In genomic region chr14:32075636-32076277, GRCh38 we compare ENCODE assay signal across 8 cellular contexts. TPM values are rescaled to one million over a fixed set of nuclear protein-coding genes. Genes with fewer than 3 reads are reported as not detected.
A peak's percentile ranks its signal among the peaks of the same experiment; 100 is the strongest.
DNase-seq lines count a peak whose midpoint lies in the region; ATAC-seq and TF ChIP-seq lines count a peak whose summit lies in the region.

No MANE protein-coding gene starts in this region.

- H4K20me1 ChIP-seq in PC-3 (ENCODE audit: low read length), result peaks cover 22% of the 10 kb centered on the region

- H3K4me2 ChIP-seq in PC-3 (ENCODE audit: low read length), result peak overlapping the region; percentile 87

- TSS peak; percentile 94 for BruUV-seq in PC-3 (replicated peaks; lab: Mats Ljungman, UMichigan)

- POLR2A ChIA-PET in PC-3 (lab: Charles Lee; ENCODE audit: unreplicated experiment), result interaction anchor here (0.7 kb wide), 1 partner anchor 309 kb away, joined by 3 read pairs; no protein-coding TSS in a partner anchor

- TF ChIP-seq CTCF in HFFc6 (IDR thresholded peaks at IDR 0.05) (no peak), PC-3 (conservative IDR thresholded peaks at IDR 0.05; ENCODE audit: low read depth, low read length) (no peak), colonic mucosa (IDR thresholded peaks at IDR 0.05) (no peak)

- intact Hi-C loops in PC-3 (cut with micrococcal nuclease), result loop anchor here (1.0 to 10.0 kb wide), 7 partner anchors 54 to 297 kb away; partner anchors contain the start of gene RNU6-8
- intact Hi-C loops in colonic mucosa (cut with DNase I), result loop anchor here (5.0 to 10.0 kb wide), 2 partner anchors 127 to 131 kb away; partner anchors contain the start of genes RNU6-7 and RNU6-8

- H3K27me3 ChIP-seq in PC-3 (ENCODE audit: low read length), result no peaks in the 10 kb centered on the region
- no peaks in the 10 kb centered on the region for H3K27me3 ChIP-seq in colonic mucosa
- no peaks in the 10 kb centered on the region for H3K27me3 ChIP-seq in stomach smooth muscle (ENCODE audit: control insufficient read depth in 1 of 2, insufficient read depth in 2 of 2, low read length in 2 of 2)

- H3K27ac ChIP-seq in PC-3 (ENCODE audit: low read length) (peak overlapping the region; percentile 90), colonic mucosa (peak overlapping the region; percentile 99), stomach smooth muscle (ENCODE audit: low read length) (peak overlapping the region; percentile 95)

- peak overlapping the region; percentile 95 for H3K4me3 Mint-ChIP-seq in HFFc6

- peaks cover 17% of the 10 kb centered on the region for H3K36me3 Mint-ChIP-seq in HFFc6 (ENCODE audit: low read depth)

- H3K4me3 ChIP-seq in PC-3 (ENCODE audit: low read length), result peak overlapping the region; percentile 79
- H3K4me3 ChIP-seq in colonic mucosa, result peak overlapping the region; percentile 85
- H3K4me3 ChIP-seq in stomach smooth muscle (ENCODE audit: low read length in 2 of 2), result peak overlapping the region; percentile 87 to 95

- peak overlapping the region; percentile 95 for H3K27ac Mint-ChIP-seq in HFFc6

- H3K9me3 ChIP-seq in PC-3 (ENCODE audit: low read length) (no peaks in the 10 kb centered on the region), colonic mucosa (no peaks in the 10 kb centered on the region), stomach smooth muscle (ENCODE audit: control insufficient read depth in 2 of 2, low read length in 2 of 2) (no peaks in the 10 kb centered on the region)

- H2AFZ ChIP-seq in PC-3 (ENCODE audit: low read length), result peak overlapping the region; percentile 95

- CTCF ChIA-PET in PC-3 (lab: Charles Lee), result interaction anchor here (0.6 to 1.9 kb wide), 4 partner anchors 154 to 307 kb away, joined by 3 to 12 read pairs (median 4); no protein-coding TSS in a partner anchor

- H3K36me3 ChIP-seq in PC-3 (ENCODE audit: low read depth, low read length) (no peaks in the 10 kb centered on the region), colonic mucosa (no peaks in the 10 kb centered on the region), stomach smooth muscle (ENCODE audit: control insufficient read depth in 2 of 2, insufficient read depth in 2 of 2, low read length in 2 of 2) (no peaks in the 10 kb centered on the region)

- H3K4me1 ChIP-seq in PC-3 (ENCODE audit: insufficient read depth, low read length) (peaks cover 30% of the 10 kb centered on the region), colonic mucosa (no peaks in the 10 kb centered on the region), stomach smooth muscle (ENCODE audit: control insufficient read depth, insufficient read depth, low read length) (peaks cover 13% of the 10 kb centered on the region)

- H3K9ac ChIP-seq in PC-3 (ENCODE audit: low read length), result peak overlapping the region; percentile 83
- H3K9ac ChIP-seq in colonic mucosa (ENCODE audit: low read depth in 2 of 2, low read length in 2 of 2), result peak overlapping the region; percentile 89 to 98
- peak overlapping the region; percentile 93 to 95 for H3K9ac ChIP-seq in stomach smooth muscle (ENCODE audit: low read length in 2 of 2)

- H3K9me2 ChIP-seq in PC-3 (replicated peaks; ENCODE audit: low read length), result no peaks in the 10 kb centered on the region

- H3K9me3 Mint-ChIP-seq in HFFc6, result no peaks in the 10 kb centered on the region

- H3F3A ChIP-seq in PC-3 (ENCODE audit: low read length, unreplicated experiment), result no peaks in the 10 kb centered on the region

- peaks cover 52% of the 10 kb centered on the region for H3K79me2 ChIP-seq in PC-3 (ENCODE audit: low read length)

- DNase-seq in NCI-H2029 treated with DMSO at 0.1 percent for 48 hours (lab: John Stamatoyannopoulos, UW) (peak; percentile 88), NCI-H2029 (lab: John Stamatoyannopoulos, UW) (no peak), HFFc6 (no peak), PC-3 (peak; percentile 18), colonic mucosa (peak; percentile 59), left lobe of liver (ENCODE audit: low spot score) (peak; percentile 68)

- ATAC-seq in PC-3 (peak; percentile 31), left lobe of liver (peak; percentile 38), GM18520 (IDR thresholded peaks at IDR 0.05; ENCODE audit: unreplicated experiment) (no peak)

- peaks cover 49% of the 10 kb centered on the region for H3K4me1 Mint-ChIP-seq in HFFc6 (ENCODE audit: low read depth)

- peaks cover 3% of the 10 kb centered on the region; the same call in 1 of the 2 replicates for H3K27me3 Mint-ChIP-seq in HFFc6 (ENCODE audit: insufficient read depth)

RNA-seq across cellular contexts. Expression of gene ARHGAP5, which starts 1.3 kb away (rescaled TPM):
- 100 to 1,000 TPM in 1 of 6 experiments, 10 to 100 TPM in 5; 75.4 to 101 (median 82.2) TPM for total RNA-seq in HFFc6 (2021; fragmentation: NEBNext Ultra II Directional; extraction: Animal tissue kit (Norgen Biotek cat#: 25700))
- total RNA-seq in PC-3 (2014; rRNA removed) (46.4 and 62.1 TPM in 2 replicates), colonic mucosa (100 to 1,000 TPM in 1 of 2 donors, 10 to 100 TPM in 1; 77.8 to 140 TPM), left lobe of liver (38.4 TPM)

Comparison
In these comparisons a context has a peak if more than half of its experiments do, and no peak if none do; other contexts are left out.
1. DNase-seq: peak in NCI-H2029 treated with DMSO at 0.1 percent for 48 hours (single experiment), PC-3 (single experiment), colonic mucosa (single experiment) and left lobe of liver (single experiment); none in NCI-H2029 (single experiment) and HFFc6 (single experiment).
2. Peak in every context shown above with its lines, with median percentiles within 50 percentile points of each other: H3K27ac ChIP-seq, H3K4me3 ChIP-seq and H3K9ac ChIP-seq.